ENCODE assay signal across 1 cellular context in the genomic region with DNA sequence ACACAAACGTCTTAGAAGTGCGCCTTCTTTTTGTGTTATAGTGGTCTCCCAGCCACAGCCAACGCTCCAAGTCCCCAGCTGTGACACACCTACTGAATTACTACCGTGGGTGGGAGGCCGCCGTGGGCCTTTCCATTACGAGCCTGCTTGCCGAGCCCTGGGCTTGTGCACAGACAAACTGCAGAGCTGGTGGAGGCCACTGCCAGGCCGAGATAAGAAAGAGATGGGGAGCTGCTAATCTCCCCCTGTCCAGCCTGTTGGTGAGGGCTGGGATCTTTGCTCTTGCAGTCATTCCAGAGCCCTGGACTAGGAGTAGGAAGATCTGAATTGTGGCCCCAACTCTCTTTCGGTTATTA.
A peak's percentile ranks its signal among the peaks of the same experiment; 100 is the strongest.
TF ChIP-seq lines count a peak whose summit lies in the region.

No MANE protein-coding gene starts in this region.

TF ChIP-seq in K562, 482 proteins besides CTCF, POLR2A, EP300 and RAD21 (continued from another document and continues in another):
- TF ChIP-seq MEF2D (tag; conservative IDR thresholded peaks at IDR 0.05; ENCODE audit: low read depth) (no peak), ZNF79 (CRISPR knock-in tag; IDR thresholded peaks at IDR 0.05; ENCODE audit: low read depth) (no peak), HNRNPLL (IDR thresholded peaks at IDR 0.05; ENCODE audit: low read depth, low read length, poor library complexity, severe bottlenecking) (no peak), ZNF174 (CRISPR knock-in tag; IDR thresholded peaks at IDR 0.05) (no peak), POLR2AphosphoS5 (IDR thresholded peaks at IDR 0.05; ENCODE audit: control insufficient read depth, insufficient read depth, low read depth, low read length) (peak; percentile 95), ZNF780A (CRISPR knock-in tag; IDR thresholded peaks at IDR 0.05) (no peak), CHD1 (IDR thresholded peaks at IDR 0.05; ENCODE audit: low read length) (no peak), E2F3 (CRISPR knock-in tag; IDR thresholded peaks at IDR 0.05) (no peak), GTF2F1 (IDR thresholded peaks at IDR 0.05; ENCODE audit: low read depth, low read length) (no peak), ELF1 (tag; IDR thresholded peaks at IDR 0.05) (no peak), ARID2 (IDR thresholded peaks at IDR 0.05) (no peak), MTF1 (CRISPR knock-in tag; IDR thresholded peaks at IDR 0.05; ENCODE audit: borderline replicate concordance) (no peak), TEAD1 (CRISPR knock-in tag; IDR thresholded peaks at IDR 0.05) (peak in 1 of 2 experiments; percentile 71; a peak in 1 of 4 replicates), YBX1 (IDR thresholded peaks at IDR 0.05) (no peak), DNMT1 (IDR thresholded peaks at IDR 0.05) (no peak), CBX2 (IDR thresholded peaks at IDR 0.05; ENCODE audit: insufficient read depth, low read length, poor library complexity, severe bottlenecking) (no peak), NRF1 (conservative IDR thresholded peaks at IDR 0.05 in 1 of 2, IDR thresholded peaks at IDR 0.05 in 1 of 2) (0 out of 4 replicates have a peak, but pooled peaks of 1 of the 2 experiments have one; percentile 9), SNRNP70 (optimal IDR thresholded peaks at IDR 0.05; ENCODE audit: low read depth, low read length) (no peak), NR1H2 (CRISPR knock-in tag; IDR thresholded peaks at IDR 0.05) (no peak), ELF2 (CRISPR knock-in tag; IDR thresholded peaks at IDR 0.05) (no peak), FIP1L1 (IDR thresholded peaks at IDR 0.05; ENCODE audit: low read depth, low read length, poor library complexity, severe bottlenecking) (no peak), NFE2 (IDR thresholded peaks at IDR 0.05; ENCODE audit: low read depth) (peak; percentile 48)
- TF ChIP-seq, protein P1, sequence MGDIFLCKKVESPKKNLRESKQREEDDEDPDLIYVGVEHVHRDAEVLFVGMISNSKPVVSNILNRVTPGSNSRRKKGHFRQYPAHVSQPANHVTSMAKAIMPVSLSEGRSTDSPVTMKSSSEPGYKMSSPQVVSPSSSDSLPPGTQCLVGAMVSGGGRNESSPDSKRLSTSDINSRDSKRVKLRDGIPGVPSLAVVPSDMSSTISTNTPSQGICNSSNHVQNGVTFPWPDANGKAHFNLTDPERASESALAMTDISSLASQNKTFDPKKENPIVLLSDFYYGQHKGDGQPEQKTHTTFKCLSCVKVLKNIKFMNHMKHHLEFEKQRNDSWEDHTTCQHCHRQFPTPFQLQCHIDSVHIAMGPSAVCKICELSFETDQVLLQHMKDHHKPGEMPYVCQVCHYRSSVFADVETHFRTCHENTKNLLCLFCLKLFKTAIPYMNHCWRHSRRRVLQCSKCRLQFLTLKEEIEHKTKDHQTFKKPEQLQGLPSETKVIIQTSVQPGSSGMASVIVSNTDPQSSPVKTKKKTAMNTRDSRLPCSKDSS (IDR thresholded peaks at IDR 0.05; ENCODE audit: low read depth, partially characterized antibody) = no peak
- TF ChIP-seq, protein P2, sequence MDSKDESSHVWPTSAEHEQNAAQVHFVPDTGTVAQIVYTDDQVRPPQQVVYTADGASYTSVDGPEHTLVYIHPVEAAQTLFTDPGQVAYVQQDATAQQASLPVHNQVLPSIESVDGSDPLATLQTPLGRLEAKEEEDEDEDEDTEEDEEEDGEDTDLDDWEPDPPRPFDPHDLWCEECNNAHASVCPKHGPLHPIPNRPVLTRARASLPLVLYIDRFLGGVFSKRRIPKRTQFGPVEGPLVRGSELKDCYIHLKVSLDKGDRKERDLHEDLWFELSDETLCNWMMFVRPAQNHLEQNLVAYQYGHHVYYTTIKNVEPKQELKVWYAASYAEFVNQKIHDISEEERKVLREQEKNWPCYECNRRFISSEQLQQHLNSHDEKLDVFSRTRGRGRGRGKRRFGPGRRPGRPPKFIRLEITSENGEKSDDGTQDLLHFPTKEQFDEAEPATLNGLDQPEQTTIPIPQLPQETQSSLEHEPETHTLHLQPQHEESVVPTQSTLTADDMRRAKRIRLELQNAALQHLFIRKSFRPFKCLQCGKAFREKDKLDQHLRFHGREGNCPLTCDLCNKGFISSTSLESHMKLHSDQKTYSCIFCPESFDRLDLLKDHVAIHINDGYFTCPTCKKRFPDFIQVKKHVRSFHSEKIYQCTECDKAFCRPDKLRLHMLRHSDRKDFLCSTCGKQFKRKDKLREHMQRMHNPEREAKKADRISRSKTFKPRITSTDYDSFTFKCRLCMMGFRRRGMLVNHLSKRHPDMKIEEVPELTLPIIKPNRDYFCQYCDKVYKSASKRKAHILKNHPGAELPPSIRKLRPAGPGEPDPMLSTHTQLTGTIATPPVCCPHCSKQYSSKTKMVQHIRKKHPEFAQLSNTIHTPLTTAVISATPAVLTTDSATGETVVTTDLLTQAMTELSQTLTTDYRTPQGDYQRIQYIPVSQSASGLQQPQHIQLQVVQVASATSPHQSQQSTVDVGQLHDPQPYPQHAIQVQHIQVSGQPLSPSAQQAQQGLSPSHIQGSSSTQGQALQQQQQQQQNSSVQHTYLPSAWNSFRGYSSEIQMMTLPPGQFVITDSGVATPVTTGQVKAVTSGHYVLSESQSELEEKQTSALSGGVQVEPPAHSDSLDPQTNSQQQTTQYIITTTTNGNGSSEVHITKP (IDR thresholded peaks at IDR 0.05; ENCODE audit: partially characterized antibody) = peak; percentile 88
- TF ChIP-seq, protein P3, sequence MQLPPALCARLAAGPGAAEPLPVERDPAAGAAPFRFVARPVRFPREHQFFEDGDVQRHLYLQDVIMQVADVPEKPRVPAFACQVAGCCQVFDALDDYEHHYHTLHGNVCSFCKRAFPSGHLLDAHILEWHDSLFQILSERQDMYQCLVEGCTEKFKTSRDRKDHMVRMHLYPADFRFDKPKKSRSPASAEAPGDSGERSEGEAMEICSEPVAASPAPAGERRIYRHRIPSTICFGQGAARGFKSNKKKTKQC (CRISPR knock-in tag; IDR thresholded peaks at IDR 0.05) = no peak; the same call in 1 of the 2 replicates
- TF ChIP-seq, protein P4, sequence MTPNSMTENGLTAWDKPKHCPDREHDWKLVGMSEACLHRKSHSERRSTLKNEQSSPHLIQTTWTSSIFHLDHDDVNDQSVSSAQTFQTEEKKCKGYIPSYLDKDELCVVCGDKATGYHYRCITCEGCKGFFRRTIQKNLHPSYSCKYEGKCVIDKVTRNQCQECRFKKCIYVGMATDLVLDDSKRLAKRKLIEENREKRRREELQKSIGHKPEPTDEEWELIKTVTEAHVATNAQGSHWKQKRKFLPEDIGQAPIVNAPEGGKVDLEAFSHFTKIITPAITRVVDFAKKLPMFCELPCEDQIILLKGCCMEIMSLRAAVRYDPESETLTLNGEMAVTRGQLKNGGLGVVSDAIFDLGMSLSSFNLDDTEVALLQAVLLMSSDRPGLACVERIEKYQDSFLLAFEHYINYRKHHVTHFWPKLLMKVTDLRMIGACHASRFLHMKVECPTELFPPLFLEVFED (CRISPR knock-in tag; conservative IDR thresholded peaks at IDR 0.05) = no peak
- TF ChIP-seq, protein P5, sequence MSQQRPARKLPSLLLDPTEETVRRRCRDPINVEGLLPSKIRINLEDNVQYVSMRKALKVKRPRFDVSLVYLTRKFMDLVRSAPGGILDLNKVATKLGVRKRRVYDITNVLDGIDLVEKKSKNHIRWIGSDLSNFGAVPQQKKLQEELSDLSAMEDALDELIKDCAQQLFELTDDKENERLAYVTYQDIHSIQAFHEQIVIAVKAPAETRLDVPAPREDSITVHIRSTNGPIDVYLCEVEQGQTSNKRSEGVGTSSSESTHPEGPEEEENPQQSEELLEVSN (IDR thresholded peaks at IDR 0.05; ENCODE audit: borderline replicate concordance in 1 of 2, extremely low read depth in 1 of 2, insufficient read depth in 1 of 2, insufficient read length in 1 of 2, low read depth in 1 of 2, low read length in 1 of 2, poor library complexity in 1 of 2, severe bottlenecking in 1 of 2) = no peak
- TF ChIP-seq, protein P6, sequence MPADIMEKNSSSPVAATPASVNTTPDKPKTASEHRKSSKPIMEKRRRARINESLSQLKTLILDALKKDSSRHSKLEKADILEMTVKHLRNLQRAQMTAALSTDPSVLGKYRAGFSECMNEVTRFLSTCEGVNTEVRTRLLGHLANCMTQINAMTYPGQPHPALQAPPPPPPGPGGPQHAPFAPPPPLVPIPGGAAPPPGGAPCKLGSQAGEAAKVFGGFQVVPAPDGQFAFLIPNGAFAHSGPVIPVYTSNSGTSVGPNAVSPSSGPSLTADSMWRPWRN (IDR thresholded peaks at IDR 0.05; ENCODE audit: low read depth) = 0 out of 2 replicates have a peak, but pooled peaks have one; percentile 20
- TF ChIP-seq, protein P7, sequence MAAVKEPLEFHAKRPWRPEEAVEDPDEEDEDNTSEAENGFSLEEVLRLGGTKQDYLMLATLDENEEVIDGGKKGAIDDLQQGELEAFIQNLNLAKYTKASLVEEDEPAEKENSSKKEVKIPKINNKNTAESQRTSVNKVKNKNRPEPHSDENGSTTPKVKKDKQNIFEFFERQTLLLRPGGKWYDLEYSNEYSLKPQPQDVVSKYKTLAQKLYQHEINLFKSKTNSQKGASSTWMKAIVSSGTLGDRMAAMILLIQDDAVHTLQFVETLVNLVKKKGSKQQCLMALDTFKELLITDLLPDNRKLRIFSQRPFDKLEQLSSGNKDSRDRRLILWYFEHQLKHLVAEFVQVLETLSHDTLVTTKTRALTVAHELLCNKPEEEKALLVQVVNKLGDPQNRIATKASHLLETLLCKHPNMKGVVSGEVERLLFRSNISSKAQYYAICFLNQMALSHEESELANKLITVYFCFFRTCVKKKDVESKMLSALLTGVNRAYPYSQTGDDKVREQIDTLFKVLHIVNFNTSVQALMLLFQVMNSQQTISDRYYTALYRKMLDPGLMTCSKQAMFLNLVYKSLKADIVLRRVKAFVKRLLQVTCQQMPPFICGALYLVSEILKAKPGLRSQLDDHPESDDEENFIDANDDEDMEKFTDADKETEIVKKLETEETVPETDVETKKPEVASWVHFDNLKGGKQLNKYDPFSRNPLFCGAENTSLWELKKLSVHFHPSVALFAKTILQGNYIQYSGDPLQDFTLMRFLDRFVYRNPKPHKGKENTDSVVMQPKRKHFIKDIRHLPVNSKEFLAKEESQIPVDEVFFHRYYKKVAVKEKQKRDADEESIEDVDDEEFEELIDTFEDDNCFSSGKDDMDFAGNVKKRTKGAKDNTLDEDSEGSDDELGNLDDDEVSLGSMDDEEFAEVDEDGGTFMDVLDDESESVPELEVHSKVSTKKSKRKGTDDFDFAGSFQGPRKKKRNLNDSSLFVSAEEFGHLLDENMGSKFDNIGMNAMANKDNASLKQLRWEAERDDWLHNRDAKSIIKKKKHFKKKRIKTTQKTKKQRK (IDR thresholded peaks at IDR 0.05; ENCODE audit: borderline replicate concordance, low read depth, low read length) = no peak
- TF ChIP-seq, protein P8, sequence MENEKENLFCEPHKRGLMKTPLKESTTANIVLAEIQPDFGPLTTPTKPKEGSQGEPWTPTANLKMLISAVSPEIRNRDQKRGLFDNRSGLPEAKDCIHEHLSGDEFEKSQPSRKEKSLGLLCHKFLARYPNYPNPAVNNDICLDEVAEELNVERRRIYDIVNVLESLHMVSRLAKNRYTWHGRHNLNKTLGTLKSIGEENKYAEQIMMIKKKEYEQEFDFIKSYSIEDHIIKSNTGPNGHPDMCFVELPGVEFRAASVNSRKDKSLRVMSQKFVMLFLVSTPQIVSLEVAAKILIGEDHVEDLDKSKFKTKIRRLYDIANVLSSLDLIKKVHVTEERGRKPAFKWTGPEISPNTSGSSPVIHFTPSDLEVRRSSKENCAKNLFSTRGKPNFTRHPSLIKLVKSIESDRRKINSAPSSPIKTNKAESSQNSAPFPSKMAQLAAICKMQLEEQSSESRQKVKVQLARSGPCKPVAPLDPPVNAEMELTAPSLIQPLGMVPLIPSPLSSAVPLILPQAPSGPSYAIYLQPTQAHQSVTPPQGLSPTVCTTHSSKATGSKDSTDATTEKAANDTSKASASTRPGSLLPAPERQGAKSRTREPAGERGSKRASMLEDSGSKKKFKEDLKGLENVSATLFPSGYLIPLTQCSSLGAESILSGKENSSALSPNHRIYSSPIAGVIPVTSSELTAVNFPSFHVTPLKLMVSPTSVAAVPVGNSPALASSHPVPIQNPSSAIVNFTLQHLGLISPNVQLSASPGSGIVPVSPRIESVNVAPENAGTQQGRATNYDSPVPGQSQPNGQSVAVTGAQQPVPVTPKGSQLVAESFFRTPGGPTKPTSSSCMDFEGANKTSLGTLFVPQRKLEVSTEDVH (IDR thresholded peaks at IDR 0.05; ENCODE audit: low read depth, partially characterized antibody) = no peak
- TF ChIP-seq, protein P9, sequence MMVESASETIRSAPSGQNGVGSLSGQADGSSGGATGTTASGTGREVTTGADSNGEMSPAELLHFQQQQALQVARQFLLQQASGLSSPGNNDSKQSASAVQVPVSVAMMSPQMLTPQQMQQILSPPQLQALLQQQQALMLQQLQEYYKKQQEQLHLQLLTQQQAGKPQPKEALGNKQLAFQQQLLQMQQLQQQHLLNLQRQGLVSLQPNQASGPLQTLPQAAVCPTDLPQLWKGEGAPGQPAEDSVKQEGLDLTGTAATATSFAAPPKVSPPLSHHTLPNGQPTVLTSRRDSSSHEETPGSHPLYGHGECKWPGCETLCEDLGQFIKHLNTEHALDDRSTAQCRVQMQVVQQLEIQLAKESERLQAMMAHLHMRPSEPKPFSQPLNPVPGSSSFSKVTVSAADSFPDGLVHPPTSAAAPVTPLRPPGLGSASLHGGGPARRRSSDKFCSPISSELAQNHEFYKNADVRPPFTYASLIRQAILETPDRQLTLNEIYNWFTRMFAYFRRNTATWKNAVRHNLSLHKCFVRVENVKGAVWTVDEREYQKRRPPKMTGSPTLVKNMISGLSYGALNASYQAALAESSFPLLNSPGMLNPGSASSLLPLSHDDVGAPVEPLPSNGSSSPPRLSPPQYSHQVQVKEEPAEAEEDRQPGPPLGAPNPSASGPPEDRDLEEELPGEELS (CRISPR knock-in tag; IDR thresholded peaks at IDR 0.05; ENCODE audit: borderline replicate concordance) = no peak
- TF ChIP-seq, protein P10, sequence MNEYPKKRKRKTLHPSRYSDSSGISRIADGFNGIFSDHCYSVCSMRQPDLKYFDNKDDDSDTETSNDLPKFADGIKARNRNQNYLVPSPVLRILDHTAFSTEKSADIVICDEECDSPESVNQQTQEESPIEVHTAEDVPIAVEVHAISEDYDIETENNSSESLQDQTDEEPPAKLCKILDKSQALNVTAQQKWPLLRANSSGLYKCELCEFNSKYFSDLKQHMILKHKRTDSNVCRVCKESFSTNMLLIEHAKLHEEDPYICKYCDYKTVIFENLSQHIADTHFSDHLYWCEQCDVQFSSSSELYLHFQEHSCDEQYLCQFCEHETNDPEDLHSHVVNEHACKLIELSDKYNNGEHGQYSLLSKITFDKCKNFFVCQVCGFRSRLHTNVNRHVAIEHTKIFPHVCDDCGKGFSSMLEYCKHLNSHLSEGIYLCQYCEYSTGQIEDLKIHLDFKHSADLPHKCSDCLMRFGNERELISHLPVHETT (CRISPR knock-in tag; conservative IDR thresholded peaks at IDR 0.05 in 1 of 2, IDR thresholded peaks at IDR 0.05 in 1 of 2) = 0 out of 4 replicates have a peak, but pooled peaks of 1 of the 2 experiments have one; percentile 24
- TF ChIP-seq, protein P11, sequence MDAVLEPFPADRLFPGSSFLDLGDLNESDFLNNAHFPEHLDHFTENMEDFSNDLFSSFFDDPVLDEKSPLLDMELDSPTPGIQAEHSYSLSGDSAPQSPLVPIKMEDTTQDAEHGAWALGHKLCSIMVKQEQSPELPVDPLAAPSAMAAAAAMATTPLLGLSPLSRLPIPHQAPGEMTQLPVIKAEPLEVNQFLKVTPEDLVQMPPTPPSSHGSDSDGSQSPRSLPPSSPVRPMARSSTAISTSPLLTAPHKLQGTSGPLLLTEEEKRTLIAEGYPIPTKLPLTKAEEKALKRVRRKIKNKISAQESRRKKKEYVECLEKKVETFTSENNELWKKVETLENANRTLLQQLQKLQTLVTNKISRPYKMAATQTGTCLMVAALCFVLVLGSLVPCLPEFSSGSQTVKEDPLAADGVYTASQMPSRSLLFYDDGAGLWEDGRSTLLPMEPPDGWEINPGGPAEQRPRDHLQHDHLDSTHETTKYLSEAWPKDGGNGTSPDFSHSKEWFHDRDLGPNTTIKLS (IDR thresholded peaks at IDR 0.05; ENCODE audit: borderline replicate concordance, low read depth) = no peak
